In genomic region chr3:127369356-127369935, GRCh38 we compare ENCODE assay signal across 16 cellular contexts.
DNase-seq lines count a peak whose midpoint lies in the region; ATAC-seq and TF ChIP-seq lines count a peak whose summit lies in the region.
"Had no signal": no experiment of that assay in that cellular context is flagged by ENCODE, and none has a peak within 500 bp of the region (broad histone marks: within the 10 kb centered on the region; RNA-seq: fewer than 3 reads in every experiment).

No MANE protein-coding gene starts in this region.

- no peak overlapping the region for H3K4me3 Mint-ChIP-seq in neural crest cell
- H3K4me3 Mint-ChIP-seq in stimulated activated memory B cell treated with anti-CD40 and anti-IgM and Interleukin-4, amounts not matched to agents 10 μg/mL and 1 μg/mL and 100 μg/mL, for 72 hours, result no peak overlapping the region
- H3K4me3 Mint-ChIP-seq in WTC11, result no peak overlapping the region
- H3K4me3 Mint-ChIP-seq: B cell; CD4-positive, alpha-beta T cell had no signal

- DNase-seq in GDM1 (lab: John Stamatoyannopoulos, UW), result peak; percentile 9
- no peak for DNase-seq in Panc1 (ENCODE audit: low read depth, low spot score)
- no peak for DNase-seq in neural crest cell (ENCODE audit: low read depth, low spot score)
- DNase-seq in WTC11 (ENCODE audit: low spot score), result no peak
- DNase-seq in OCI-M2 (lab: John Stamatoyannopoulos, UW; ENCODE audit: unreplicated experiment), result no peak
- DNase-seq in GM13977 (ENCODE audit: low spot score), result no peak
- DNase-seq: C1 segment of cervical spinal cord; Calu3; CD4-positive, alpha-beta T cell; DMS 273 treated with DMSO at 0.1 percent for 48 hours; DMS79; GOT3 had no signal

- peak overlapping the region; percentile 84 for H3K27ac Mint-ChIP-seq in neural crest cell (ENCODE audit: unreplicated experiment)
- no peak overlapping the region for H3K27ac Mint-ChIP-seq in stimulated activated memory B cell treated with anti-CD40 and anti-IgM and Interleukin-4, amounts not matched to agents 10 μg/mL and 1 μg/mL and 100 μg/mL, for 72 hours
- H3K27ac Mint-ChIP-seq in WTC11, result no peak overlapping the region
- H3K27ac Mint-ChIP-seq: B cell; CD4-positive, alpha-beta T cell had no signal

- no peaks in the 10 kb centered on the region for H3K36me3 Mint-ChIP-seq in neural crest cell (ENCODE audit: low read depth)
- H3K36me3 Mint-ChIP-seq in stimulated activated memory B cell treated with anti-CD40 and anti-IgM and Interleukin-4, amounts not matched to agents 10 μg/mL and 1 μg/mL and 100 μg/mL, for 72 hours, result no peaks in the 10 kb centered on the region
- no peaks in the 10 kb centered on the region for H3K36me3 Mint-ChIP-seq in WTC11

- H3K27ac ChIP-seq in Panc1 (ENCODE audit: low read length), result no peak overlapping the region

- ATAC-seq in Panc1 (peak; percentile 33; the same call in 1 of the 2 replicates), WTC11 (no peak)
- ATAC-seq in stimulated activated memory B cell treated with anti-CD40 and anti-IgM and Interleukin-4, amounts not matched to agents 10 μg/mL and 1 μg/mL and 100 μg/mL, for 72 hours, result peak; percentile 31
- ATAC-seq: HepG2 had no signal

- BruUV-seq in Panc1 (replicated peaks; lab: Mats Ljungman, UMichigan), result no TSS peak

- H3K27me3 Mint-ChIP-seq in neural crest cell (ENCODE audit: low read depth) (peaks cover 5% of the 10 kb centered on the region), WTC11 (ENCODE audit: low read depth) (no peaks in the 10 kb centered on the region)
- peaks cover 74% of the 10 kb centered on the region for H3K27me3 Mint-ChIP-seq in stimulated activated memory B cell treated with anti-CD40 and anti-IgM and Interleukin-4, amounts not matched to agents 10 μg/mL and 1 μg/mL and 100 μg/mL, for 72 hours

- H3K4me1 Mint-ChIP-seq in neural crest cell, result peaks cover 23% of the 10 kb centered on the region
- no peaks in the 10 kb centered on the region for H3K4me1 Mint-ChIP-seq in stimulated activated memory B cell treated with anti-CD40 and anti-IgM and Interleukin-4, amounts not matched to agents 10 μg/mL and 1 μg/mL and 100 μg/mL, for 72 hours
- H3K4me1 Mint-ChIP-seq in WTC11, result peaks cover 14% of the 10 kb centered on the region
- H3K4me1 Mint-ChIP-seq: B cell had no signal

- no peak for TF ChIP-seq CTCF in Panc1 (IDR thresholded peaks at IDR 0.05)
- TF ChIP-seq CTCF in neural crest cell (conservative IDR thresholded peaks at IDR 0.05), result no peak
- TF ChIP-seq CTCF in WTC11 (IDR thresholded peaks at IDR 0.05), result no peak
- TF ChIP-seq CTCF in GM13977 (IDR thresholded peaks at IDR 0.05; ENCODE audit: extremely low read depth, insufficient read depth, missing control alignments), result no peak

- CTCF ChIA-PET in Panc1 (lab: Charles Lee), result interaction anchor here (0.8 kb wide), 1 partner anchor 65 kb away, joined by 3 read pairs; no protein-coding TSS in a partner anchor
- CTCF ChIA-PET in WTC11 (lab: Charles Lee), result interaction anchor here (1.7 kb wide), 1 partner anchor 104 kb away, joined by 4 read pairs; no protein-coding TSS in a partner anchor

- intact Hi-C loops in Panc1 (cut with micrococcal nuclease; ENCODE audit: unreplicated experiment), result no loop called here

- no peaks in the 10 kb centered on the region for H3K9me3 Mint-ChIP-seq in neural crest cell
- H3K9me3 Mint-ChIP-seq in stimulated activated memory B cell treated with anti-CD40 and anti-IgM and Interleukin-4, amounts not matched to agents 10 μg/mL and 1 μg/mL and 100 μg/mL, for 72 hours, result no peaks in the 10 kb centered on the region
- H3K9me3 Mint-ChIP-seq in WTC11, result no peaks in the 10 kb centered on the region
- H3K9me3 Mint-ChIP-seq: CD4-positive, alpha-beta T cell had no signal

- POLR2A ChIA-PET in Panc1 (lab: Charles Lee) (no interaction called here), WTC11 (lab: Charles Lee) (no interaction called here)

- H3K36me3 ChIP-seq in Panc1 (ENCODE audit: control insufficient read depth, insufficient read depth, low read length), result no peaks in the 10 kb centered on the region
- H3K36me3 ChIP-seq: HAP-1 had no signal

- in situ Hi-C loops in Panc1 (cut with HindIII; ENCODE audit: low pct_unique_long_range_greater_than_20kb, low sequenced_read_pairs), result no loop called here
- in situ Hi-C loops in GM13977 (cut with MboI; ENCODE audit: low pct_unique_long_range_greater_than_20kb, low sequenced_read_pairs, unreplicated experiment), result no loop called here

- H3K4me3 ChIP-seq in Panc1 (ENCODE audit: low read depth in 2 of 2, low read length in 2 of 2), result no peak overlapping the region
- H3K4me3 ChIP-seq: HAP-1 had no signal

- peaks cover 7% of the 10 kb centered on the region for H3K27me3 ChIP-seq in Panc1 (ENCODE audit: control insufficient read depth, insufficient read depth, low read length)

- H3K9me3 ChIP-seq in Panc1 (ENCODE audit: control insufficient read depth, insufficient read depth, low read depth, low read length), result no peaks in the 10 kb centered on the region
- H3K9me3 ChIP-seq: HAP-1 had no signal

- no peaks in the 10 kb centered on the region for H3K4me1 ChIP-seq in Panc1 (ENCODE audit: control insufficient read depth, insufficient read depth, low read length)
- H3K4me1 ChIP-seq: HAP-1 had no signal

TF ChIP-seq in WTC11, 78 proteins besides CTCF, POLR2A, EP300 and RAD21 (continues in another document):
- TF ChIP-seq OVOL2 (CRISPR knock-in tag; IDR thresholded peaks at IDR 0.05; ENCODE audit: borderline replicate concordance) (no peak), PRRX2 (CRISPR knock-in tag; IDR thresholded peaks at IDR 0.05) (no peak), ZNF671 (CRISPR knock-in tag; IDR thresholded peaks at IDR 0.05) (no peak), NR2C2 (CRISPR knock-in tag; IDR thresholded peaks at IDR 0.05) (no peak), ZBTB43 (CRISPR knock-in tag; IDR thresholded peaks at IDR 0.05) (no peak), TP53 (CRISPR knock-in tag; IDR thresholded peaks at IDR 0.05) (no peak), ZNF423 (CRISPR knock-in tag; IDR thresholded peaks at IDR 0.05) (no peak), STAT6 (CRISPR knock-in tag; conservative IDR thresholded peaks at IDR 0.05; ENCODE audit: low read depth) (no peak), MLX (CRISPR knock-in tag; IDR thresholded peaks at IDR 0.05) (no peak), MXD4 (CRISPR knock-in tag; IDR thresholded peaks at IDR 0.05; ENCODE audit: borderline replicate concordance) (no peak), JUN (CRISPR knock-in tag; IDR thresholded peaks at IDR 0.05) (no peak), ZNF317 (CRISPR knock-in tag; IDR thresholded peaks at IDR 0.05; ENCODE audit: borderline replicate concordance, low read depth) (no peak), ATF1 (CRISPR knock-in tag; IDR thresholded peaks at IDR 0.05) (no peak), NFE2L1 (CRISPR knock-in tag; IDR thresholded peaks at IDR 0.05) (no peak)
